9 cellular contexts compared by ENCODE assay signal in genomic region chr14:75051556-75051899, GRCh38. TPM values are rescaled to one million over a fixed set of nuclear protein-coding genes. Genes with fewer than 3 reads are reported as not detected.
DNase-seq lines count a peak whose midpoint lies in the region; ATAC-seq, FAIRE-seq and TF ChIP-seq lines count a peak whose summit lies in the region.
"Had no signal": no experiment of that assay in that cellular context is flagged by ENCODE, and none has a peak within 500 bp of the region (broad histone marks: within the 10 kb centered on the region; RNA-seq: fewer than 3 reads in every experiment).

No MANE protein-coding gene starts in this region.

- H3K27me3 ChIP-seq in suprapubic skin = no peaks in the 10 kb centered on the region

- FAIRE-seq in islet of Langerhans (lab: Jason Lieb, UNC) = peak; percentile 77
- FAIRE-seq: small intestine had no signal

- TF ChIP-seq EP300 in suprapubic skin (IDR thresholded peaks at IDR 0.05) = no peak

- H3K4me3 ChIP-seq in suprapubic skin = peak overlapping the region; percentile 71

- H3K27ac ChIP-seq in suprapubic skin = peak overlapping the region; percentile 95

- DNase-seq in T-helper 1 cell (no peak), suprapubic skin (ENCODE audit: low spot score in 2 of 2) (no peak), EL (no peak)
- no peak for DNase-seq in activated T-helper 2 cell treated with anti-CD3 and anti-CD28 coated beads, Interferon-gamma antibody, Interleukin-2, Interleukin-4, amounts not matched to agents 10 μg/mL and 5 μg/mL and 100 μg/mL, durations not matched to agents 14 hours and 24 hours and 36 hours (ENCODE audit: low spot score)
- DNase-seq in activated CD8-positive, alpha-beta memory T cell treated with anti-CD3 and anti-CD28 coated beads, Interleukin-2, amount 50 U/mL, for 4 hours = no peak

- TF ChIP-seq POLR2A in suprapubic skin (IDR thresholded peaks at IDR 0.05) = no peak

- no peaks in the 10 kb centered on the region for H3K27me3 Mint-ChIP-seq in T-helper 1 cell treated with Interleukin-12 subunit alpha and Interleukin-12 subunit beta and Interleukin-4 antibody, amounts not matched to agents 30 μg/mL and 1 μg/mL, for 36 hours (ENCODE audit: low read depth)
- H3K27me3 Mint-ChIP-seq in activated T-helper 2 cell treated with anti-CD3 and anti-CD28 coated beads, Interferon-gamma antibody, Interleukin-2, Interleukin-4, amounts not matched to agents 10 μg/mL and 5 μg/mL and 100 μg/mL, durations not matched to agents 14 hours and 24 hours and 36 hours (ENCODE audit: low read depth) = no peaks in the 10 kb centered on the region

- H3K36me3 ChIP-seq in suprapubic skin = no peaks in the 10 kb centered on the region

- peak overlapping the region; percentile 87 for H3K27ac Mint-ChIP-seq in T-helper 1 cell treated with Interleukin-12 subunit alpha and Interleukin-12 subunit beta and Interleukin-4 antibody, amounts not matched to agents 30 μg/mL and 1 μg/mL, for 36 hours
- H3K27ac Mint-ChIP-seq in activated T-helper 2 cell treated with anti-CD3 and anti-CD28 coated beads, Interferon-gamma antibody, Interleukin-2, Interleukin-4, amounts not matched to agents 10 μg/mL and 5 μg/mL and 100 μg/mL, durations not matched to agents 14 hours and 24 hours and 36 hours = peak overlapping the region; percentile 93

- ATAC-seq in HG02678 (IDR thresholded peaks at IDR 0.05; ENCODE audit: unreplicated experiment) = no peak

- H3K4me1 ChIP-seq in suprapubic skin = peaks cover 49% of the 10 kb centered on the region

- H3K9me3 ChIP-seq in suprapubic skin = no peaks in the 10 kb centered on the region

- peak overlapping the region; percentile 89 for H3K4me3 Mint-ChIP-seq in T-helper 1 cell treated with Interleukin-12 subunit alpha and Interleukin-12 subunit beta and Interleukin-4 antibody, amounts not matched to agents 30 μg/mL and 1 μg/mL, for 36 hours
- peak overlapping the region; percentile 88 for H3K4me3 Mint-ChIP-seq in activated T-helper 2 cell treated with anti-CD3 and anti-CD28 coated beads, Interferon-gamma antibody, Interleukin-2, Interleukin-4, amounts not matched to agents 10 μg/mL and 5 μg/mL and 100 μg/mL, durations not matched to agents 14 hours and 24 hours and 36 hours (ENCODE audit: low read depth)

- peaks cover 42% of the 10 kb centered on the region for H3K4me1 Mint-ChIP-seq in T-helper 1 cell treated with Interleukin-12 subunit alpha and Interleukin-12 subunit beta and Interleukin-4 antibody, amounts not matched to agents 30 μg/mL and 1 μg/mL, for 36 hours (ENCODE audit: low read depth)
- peaks cover 64% of the 10 kb centered on the region for H3K4me1 Mint-ChIP-seq in activated T-helper 2 cell treated with anti-CD3 and anti-CD28 coated beads, Interferon-gamma antibody, Interleukin-2, Interleukin-4, amounts not matched to agents 10 μg/mL and 5 μg/mL and 100 μg/mL, durations not matched to agents 14 hours and 24 hours and 36 hours (ENCODE audit: low read depth)

- 32% methylated on average over 5 of the region's 5 CpGs for WGBS in suprapubic skin

- no peaks in the 10 kb centered on the region for H3K9me3 Mint-ChIP-seq in T-helper 1 cell treated with Interleukin-12 subunit alpha and Interleukin-12 subunit beta and Interleukin-4 antibody, amounts not matched to agents 30 μg/mL and 1 μg/mL, for 36 hours
- no peaks in the 10 kb centered on the region for H3K9me3 Mint-ChIP-seq in activated T-helper 2 cell treated with anti-CD3 and anti-CD28 coated beads, Interferon-gamma antibody, Interleukin-2, Interleukin-4, amounts not matched to agents 10 μg/mL and 5 μg/mL and 100 μg/mL, durations not matched to agents 14 hours and 24 hours and 36 hours

- H3K36me3 Mint-ChIP-seq in T-helper 1 cell treated with Interleukin-12 subunit alpha and Interleukin-12 subunit beta and Interleukin-4 antibody, amounts not matched to agents 30 μg/mL and 1 μg/mL, for 36 hours (ENCODE audit: low read depth) = peaks cover 41% of the 10 kb centered on the region
- H3K36me3 Mint-ChIP-seq in activated T-helper 2 cell treated with anti-CD3 and anti-CD28 coated beads, Interferon-gamma antibody, Interleukin-2, Interleukin-4, amounts not matched to agents 10 μg/mL and 5 μg/mL and 100 μg/mL, durations not matched to agents 14 hours and 24 hours and 36 hours (ENCODE audit: low read depth) = peaks cover 74% of the 10 kb centered on the region

- TF ChIP-seq CTCF in suprapubic skin (IDR thresholded peaks at IDR 0.05) = no peak

- intact Hi-C loops in activated T-helper 2 cell treated with anti-CD3 and anti-CD28 coated beads, Interferon-gamma antibody, Interleukin-2, Interleukin-4, amounts not matched to agents 10 μg/mL and 5 μg/mL and 100 μg/mL, durations not matched to agents 14 hours and 24 hours and 36 hours (cut with micrococcal nuclease) = loop anchor here (1.0 kb wide), 1 partner anchor 12 kb away; no protein-coding TSS in a partner anchor

RNA-seq across cellular contexts. Expression of gene MLH3, which starts 0.3 kb away (rescaled TPM):
- 28.2 and 28.3 TPM in 2 replicates for total RNA-seq in activated T-helper 2 cell treated with anti-CD3 and anti-CD28 coated beads, Interferon-gamma antibody, Interleukin-2, Interleukin-4, amounts not matched to agents 10 μg/mL and 5 μg/mL and 100 μg/mL, durations not matched to agents 14 hours and 24 hours and 36 hours
- 10 to 100 TPM in 3 of 4 donors, 1 to 10 TPM in 1; 8.6 to 27.0 (median 14.1) TPM for total RNA-seq in suprapubic skin

RNA-seq across cellular contexts. Expression of gene ACYP1, which starts 12.3 kb away (rescaled TPM):
- 42.8 and 43.5 TPM in 2 replicates for total RNA-seq in activated T-helper 2 cell treated with anti-CD3 and anti-CD28 coated beads, Interferon-gamma antibody, Interleukin-2, Interleukin-4, amounts not matched to agents 10 μg/mL and 5 μg/mL and 100 μg/mL, durations not matched to agents 14 hours and 24 hours and 36 hours
- 10 to 100 TPM; 19.2 to 40.6 (median 23.0) TPM for total RNA-seq in suprapubic skin

RNA-seq across cellular contexts. Expression of gene ZC2HC1C, which starts 17.9 kb away (rescaled TPM):
- total RNA-seq in activated T-helper 2 cell treated with anti-CD3 and anti-CD28 coated beads, Interferon-gamma antibody, Interleukin-2, Interleukin-4, amounts not matched to agents 10 μg/mL and 5 μg/mL and 100 μg/mL, durations not matched to agents 14 hours and 24 hours and 36 hours = 0.94 and 1.5 TPM in 2 replicates
- 1 to 10 TPM in 2 of 4 donors, under 1 TPM in 2; 0.32 to 5.9 (median 1.2) TPM for total RNA-seq in suprapubic skin

RNA-seq across cellular contexts. Expression of gene EIF2B2, which starts 48.8 kb away (rescaled TPM):
- 46.4 and 50.4 TPM in 2 replicates for total RNA-seq in activated T-helper 2 cell treated with anti-CD3 and anti-CD28 coated beads, Interferon-gamma antibody, Interleukin-2, Interleukin-4, amounts not matched to agents 10 μg/mL and 5 μg/mL and 100 μg/mL, durations not matched to agents 14 hours and 24 hours and 36 hours
- 10 to 100 TPM; 28.9 to 46.2 (median 33.8) TPM for total RNA-seq in suprapubic skin
